In the genomic region with DNA sequence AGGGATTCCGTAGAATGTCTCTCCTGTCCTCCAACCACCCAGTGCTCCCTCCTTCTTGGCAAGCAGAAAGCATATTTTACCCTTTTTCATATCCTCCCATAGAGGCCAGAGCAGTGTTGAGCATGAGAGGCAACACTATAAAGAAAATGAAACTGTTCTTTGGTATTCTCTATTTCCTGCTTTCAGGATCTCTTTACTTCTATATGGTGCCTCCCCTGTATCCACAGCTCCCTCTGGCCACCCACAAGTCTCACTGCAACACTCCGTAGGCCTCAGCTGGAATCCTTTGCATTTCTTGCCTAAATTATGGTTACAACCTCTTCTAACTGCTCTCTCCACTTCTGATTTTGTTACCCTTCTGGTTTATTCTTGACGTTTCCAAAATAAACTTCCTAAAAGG, we compare ENCODE assay signal across 8 cellular contexts.
DNase-seq lines count a peak whose midpoint lies in the region; ATAC-seq and TF ChIP-seq lines count a peak whose summit lies in the region.

No MANE protein-coding gene starts in this region.

- peaks cover 6% of the 10 kb centered on the region for H3K4me1 ChIP-seq in hepatocyte (ENCODE audit: insufficient read depth)

- H3K27ac Mint-ChIP-seq in stimulated activated naive CD8-positive, alpha-beta T cell treated with anti-CD3 and anti-CD28 coated beads, Interleukin-15, amount 100 ng/mL, for 72 hours: no peak overlapping the region

- peak; percentile 94 for ATAC-seq in GM19043 (IDR thresholded peaks at IDR 0.05; ENCODE audit: low read depth, unreplicated experiment)
- ATAC-seq in HG03095 (IDR thresholded peaks at IDR 0.05; ENCODE audit: unreplicated experiment): peak; percentile 99
- peak; percentile 98 for ATAC-seq in stimulated activated naive CD8-positive, alpha-beta T cell treated with anti-CD3 and anti-CD28 coated beads, Interleukin-15, amount 100 ng/mL, for 72 hours

- WGBS in hepatocyte (ENCODE audit: low lambda C conversion rate, missing lambda C conversion rate): 58% methylated on average over 3 of the region's 3 CpGs

- peak; percentile 42 for TF ChIP-seq CTCF in hepatocyte (IDR thresholded peaks at IDR 0.05; ENCODE audit: poor library complexity)

- peak overlapping the region; percentile 50 for H3K4me2 ChIP-seq in hepatocyte

- H2AFZ ChIP-seq in hepatocyte: peak overlapping the region; percentile 79

- no peaks in the 10 kb centered on the region for H3K79me2 ChIP-seq in hepatocyte

- H3K27me3 Mint-ChIP-seq in stimulated activated naive CD8-positive, alpha-beta T cell treated with anti-CD3 and anti-CD28 coated beads, Interleukin-15, amount 100 ng/mL, for 72 hours: no peaks in the 10 kb centered on the region

- peak; percentile 84 for DNase-seq in DMS153 treated with DMSO at 0.1 percent for 48 hours (lab: John Stamatoyannopoulos, UW; ENCODE audit: unreplicated experiment)
- DNase-seq in NCI-H345 (lab: John Stamatoyannopoulos, UW): peak; percentile 65
- DNase-seq in activated naive CD4-positive, alpha-beta T cell treated with anti-CD3 and anti-CD28 coated beads, Interleukin-2, amount 50 U/mL, for 16 hours: peak; percentile 12
- peak; percentile 67 for DNase-seq in hepatocyte (ENCODE audit: low spot score)
- DNase-seq in stimulated activated naive CD8-positive, alpha-beta T cell treated with anti-CD3 and anti-CD28 coated beads, Interleukin-15, amount 100 ng/mL, for 72 hours: peak; percentile 15 to 27
- no peak for DNase-seq in stimulated activated CD4-positive, alpha-beta T cell treated with anti-CD3 and anti-CD28 coated beads, Interleukin-2, amount 100 ng/mL, for 48 hours

- peak overlapping the region; percentile 79 for H3K27ac ChIP-seq in hepatocyte

- no peaks in the 10 kb centered on the region for H3K36me3 ChIP-seq in hepatocyte (replicated peaks; ENCODE audit: insufficient read depth, low read depth)

- H4K20me1 ChIP-seq in hepatocyte (ENCODE audit: insufficient read depth, poor library complexity, severe bottlenecking): no peaks in the 10 kb centered on the region

- no peaks in the 10 kb centered on the region for H3K9me3 ChIP-seq in hepatocyte (ENCODE audit: low read depth)

- no peaks in the 10 kb centered on the region for H3K27me3 ChIP-seq in hepatocyte

- H3K9me3 Mint-ChIP-seq in stimulated activated naive CD8-positive, alpha-beta T cell treated with anti-CD3 and anti-CD28 coated beads, Interleukin-15, amount 100 ng/mL, for 72 hours: no peaks in the 10 kb centered on the region

- H3K4me1 Mint-ChIP-seq in stimulated activated naive CD8-positive, alpha-beta T cell treated with anti-CD3 and anti-CD28 coated beads, Interleukin-15, amount 100 ng/mL, for 72 hours: no peaks in the 10 kb centered on the region

- H3K4me3 Mint-ChIP-seq in stimulated activated naive CD8-positive, alpha-beta T cell treated with anti-CD3 and anti-CD28 coated beads, Interleukin-15, amount 100 ng/mL, for 72 hours: no peak overlapping the region

- no peak overlapping the region for H3K4me3 ChIP-seq in hepatocyte

- no peaks in the 10 kb centered on the region for H3K9me2 ChIP-seq in hepatocyte (replicated peaks; ENCODE audit: insufficient read depth)

Comparison
In these comparisons a context has a peak if more than half of its experiments do, and no peak if none do; other contexts are left out.
1. DNase-seq: peak in DMS153 treated with DMSO at 0.1 percent for 48 hours (single experiment), NCI-H345 (single experiment), activated naive CD4-positive, alpha-beta T cell treated with anti-CD3 and anti-CD28 coated beads, Interleukin-2, amount 50 U/mL, for 16 hours (single experiment), hepatocyte (single experiment) and stimulated activated naive CD8-positive, alpha-beta T cell treated with anti-CD3 and anti-CD28 coated beads, Interleukin-15, amount 100 ng/mL, for 72 hours (2 of 2); none in stimulated activated CD4-positive, alpha-beta T cell treated with anti-CD3 and anti-CD28 coated beads, Interleukin-2, amount 100 ng/mL, for 48 hours (0 of 2).
2. Peak in every context shown above with its lines, with median percentiles within 50 percentile points of each other: ATAC-seq.